ENCODE assay signal across 11 cellular contexts in genomic region chrX:13662537-13662841, GRCh38. TPM values are rescaled to one million over a fixed set of nuclear protein-coding genes. Genes with fewer than 3 reads are reported as not detected.
A peak's percentile ranks its signal among the peaks of the same experiment; 100 is the strongest.
DNase-seq lines count a peak whose midpoint lies in the region; ATAC-seq, FAIRE-seq and TF ChIP-seq lines count a peak whose summit lies in the region.
"Had no signal": no experiment of that assay in that cellular context is flagged by ENCODE, and none has a peak within 500 bp of the region (broad histone marks: within the 10 kb centered on the region; RNA-seq: fewer than 3 reads in every experiment).

No MANE protein-coding gene starts in this region.

- no peak overlapping the region for H3K27ac ChIP-seq in CD8-positive, alpha-beta memory T cell (ENCODE audit: low read depth, low read length)
- H3K27ac ChIP-seq in HEK293 (ENCODE audit: extremely low read depth, low read depth, low read length) = peak overlapping the region; percentile 21; the same call in 1 of the 2 replicates
- H3K27ac ChIP-seq in rectal smooth muscle tissue (ENCODE audit: low read depth, low read length) = peak overlapping the region; percentile 60

- no peaks in the 10 kb centered on the region for H3K27me3 Mint-ChIP-seq in CD8-positive, alpha-beta memory T cell
- H3K27me3 Mint-ChIP-seq: stimulated activated naive CD8-positive, alpha-beta T cell treated with anti-CD3 and anti-CD28 coated beads, Interleukin-15, Interleukin-2, amounts not matched to agents 100 ng/mL and 50 ng/mL, for 24 hours had no signal

- DNase-seq in CD8-positive, alpha-beta memory T cell = no peak
- DNase-seq in anterior cingulate cortex (lab: John Stamatoyannopoulos, UW) (no peak), NCI-H1092 (lab: John Stamatoyannopoulos, UW) (no peak), NCI-H524 (lab: John Stamatoyannopoulos, UW) (no peak)
- DNase-seq: cerebellar nuclear complex, DMS153 had no signal

- TF ChIP-seq CTCF in HEK293 (tag by site-specific recombination; IDR thresholded peaks at IDR 0.05) = no peak

- no peak for ATAC-seq in HG03460 (IDR thresholded peaks at IDR 0.05; ENCODE audit: unreplicated experiment)

- no peak overlapping the region for H3K4me3 ChIP-seq in CD8-positive, alpha-beta memory T cell (ENCODE audit: low read length)
- H3K4me3 ChIP-seq in HEK293 (ENCODE audit: low read depth, low read length) = no peak overlapping the region
- no peak overlapping the region for H3K4me3 ChIP-seq in rectal smooth muscle tissue (ENCODE audit: low read length)

- H3K36me3 ChIP-seq in CD8-positive, alpha-beta memory T cell (ENCODE audit: insufficient read depth, low read length) = peaks cover 5% of the 10 kb centered on the region
- peaks cover 9 to 25% of the 10 kb centered on the region in 2 experiments for H3K36me3 ChIP-seq in HEK293 (ENCODE audit: control insufficient read depth in 2 of 2, insufficient read depth in 1 of 2, low read length in 2 of 2)
- no peaks in the 10 kb centered on the region for H3K36me3 ChIP-seq in rectal smooth muscle tissue (ENCODE audit: control insufficient read depth, insufficient read depth, low read length)

- FAIRE-seq in endometrium (lab: Jason Lieb, UNC) = peak; percentile 39

- H3K27ac Mint-ChIP-seq in CD8-positive, alpha-beta memory T cell = peak overlapping the region in 7 of 8 donors; percentile 12 to 96 (median 72)

- no peaks in the 10 kb centered on the region for H3K9me3 Mint-ChIP-seq in CD8-positive, alpha-beta memory T cell
- H3K9me3 Mint-ChIP-seq: stimulated activated naive CD8-positive, alpha-beta T cell treated with anti-CD3 and anti-CD28 coated beads, Interleukin-15, Interleukin-2, amounts not matched to agents 100 ng/mL and 50 ng/mL, for 24 hours had no signal

- CTCF ChIA-PET in CD8-positive, alpha-beta memory T cell (lab: Charles Lee) = interaction anchor here (0.9 to 1.0 kb wide), 2 partner anchors 76 to 88 kb away, joined by 3 to 5 read pairs; no protein-coding TSS in a partner anchor
- CTCF ChIA-PET in HEK293 (lab: Yijun Ruan, JAX) = interaction anchor here (0.7 to 1.3 kb wide), 7 partner anchors 16 to 369 kb away, joined by 3 to 7 read pairs (median 3); partner anchors contain the start of genes OFD1 and TRAPPC2

- H3K9me3 ChIP-seq in CD8-positive, alpha-beta memory T cell (ENCODE audit: low read length) = no peaks in the 10 kb centered on the region
- no peaks in the 10 kb centered on the region for H3K9me3 ChIP-seq in HEK293 (ENCODE audit: control insufficient read depth, insufficient read depth, low read depth, low read length)

- peak overlapping the region in 5 of 7 donors; percentile 9 to 70 (median 55) for H3K4me3 Mint-ChIP-seq in CD8-positive, alpha-beta memory T cell
- H3K4me3 Mint-ChIP-seq: stimulated activated naive CD8-positive, alpha-beta T cell treated with anti-CD3 and anti-CD28 coated beads, Interleukin-15, Interleukin-2, amounts not matched to agents 100 ng/mL and 50 ng/mL, for 24 hours had no signal

- no peaks in the 10 kb centered on the region for H3K27me3 ChIP-seq in CD8-positive, alpha-beta memory T cell (ENCODE audit: insufficient read depth, low read length, poor library complexity, severe bottlenecking)
- H3K27me3 ChIP-seq in rectal smooth muscle tissue (ENCODE audit: control insufficient read depth, insufficient read depth, low read length) = no peaks in the 10 kb centered on the region

- peaks cover 4 to 22% (median 9%) of the 10 kb centered on the region in 3 donors for H3K4me1 Mint-ChIP-seq in CD8-positive, alpha-beta memory T cell

- H3K9ac ChIP-seq in rectal smooth muscle tissue (ENCODE audit: low read length) = no peak overlapping the region

- POLR2A ChIA-PET in CD8-positive, alpha-beta memory T cell (lab: Charles Lee) = no interaction called here
- POLR2A ChIA-PET in HEK293 (lab: Yijun Ruan, JAX) = interaction anchor here (0.5 to 1.5 kb wide), 3 partner anchors 9 to 72 kb away, joined by 3 to 6 read pairs (median 5); partner anchors contain the start of genes OFD1, TCEANC and TRAPPC2

- H3K36me3 Mint-ChIP-seq in CD8-positive, alpha-beta memory T cell = peaks cover 15 to 60% (median 22%) of the 10 kb centered on the region in 3 donors

- H3K4me1 ChIP-seq in CD8-positive, alpha-beta memory T cell (ENCODE audit: insufficient read depth, low read length) = peaks cover 7% of the 10 kb centered on the region
- H3K4me1 ChIP-seq in HEK293 (ENCODE audit: control insufficient read depth, insufficient read depth, low read length) (peaks cover 4% of the 10 kb centered on the region), rectal smooth muscle tissue (ENCODE audit: control insufficient read depth, insufficient read depth, low read length) (peaks cover 4% of the 10 kb centered on the region)

TF ChIP-seq in HEK293, 187 proteins besides CTCF, POLR2A, EP300 and RAD21:
- TF ChIP-seq ZBTB17 (tag by site-specific recombination; IDR thresholded peaks at IDR 0.05) = no peak
- TF ChIP-seq PBX3 (CRISPR knock-in tag; IDR thresholded peaks at IDR 0.05) = no peak
- TF ChIP-seq ZNF354C (tag by site-specific recombination; IDR thresholded peaks at IDR 0.05; ENCODE audit: borderline replicate concordance, low read depth) = no peak
- no peak for TF ChIP-seq ZNF2 (tag by site-specific recombination; IDR thresholded peaks at IDR 0.05)
- TF ChIP-seq ZNF664 (tag by site-specific recombination; IDR thresholded peaks at IDR 0.05) = no peak
- no peak for TF ChIP-seq ZNF501 (tag by site-specific recombination; IDR thresholded peaks at IDR 0.05)
TF ChIP-seq in HEK293: peak in this region for 0.

RNA-seq across cellular contexts. Expression of gene TCEANC, which starts 9.5 kb away (rescaled TPM):
- total RNA-seq in CD8-positive, alpha-beta memory T cell = 1 to 10 TPM; 2.7 to 3.4 TPM
- 10.3 TPM for polyA plus RNA-seq in CD8-positive, alpha-beta memory T cell

RNA-seq across cellular contexts. Expression of gene RAB9A, which starts 26.4 kb away (rescaled TPM):
- total RNA-seq in CD8-positive, alpha-beta memory T cell = 10 to 100 TPM; 27.1 to 32.8 TPM
- 48.1 TPM for polyA plus RNA-seq in CD8-positive, alpha-beta memory T cell
